ENCODE assay signal across 16 cellular contexts in genomic region chr13:40484101-40484800, GRCh38.
DNase-seq lines count a peak whose midpoint lies in the region; ATAC-seq and TF ChIP-seq lines count a peak whose summit lies in the region.
"Had no signal": no experiment of that assay in that cellular context is flagged by ENCODE, and none has a peak within 500 bp of the region (broad histone marks: within the 10 kb centered on the region; RNA-seq: fewer than 3 reads in every experiment).

No MANE protein-coding gene starts in this region.

- H3K27me3 Mint-ChIP-seq in activated T-cell treated with anti-CD3 and anti-CD28 coated beads, Interleukin-2, amount 50 U/mL, for 24 hours: no peaks in the 10 kb centered on the region
- H3K27me3 Mint-ChIP-seq in activated T-helper 17 cell treated with anti-CD3 and anti-CD28 coated beads, Interleukin-2, amount 50 U/mL, for 72 hours: no peaks in the 10 kb centered on the region
- peaks cover 9% of the 10 kb centered on the region for H3K27me3 Mint-ChIP-seq in neural progenitor cell (ENCODE audit: insufficient read depth, low read depth)

- peaks cover 87% of the 10 kb centered on the region for H3K4me1 Mint-ChIP-seq in activated T-cell treated with anti-CD3 and anti-CD28 coated beads, Interleukin-2, amount 50 U/mL, for 24 hours (ENCODE audit: low read depth)
- peaks cover 43% of the 10 kb centered on the region for H3K4me1 Mint-ChIP-seq in activated T-helper 17 cell treated with anti-CD3 and anti-CD28 coated beads, Interleukin-2, amount 50 U/mL, for 72 hours
- peaks cover 41% of the 10 kb centered on the region for H3K4me1 Mint-ChIP-seq in neural progenitor cell

- no peaks in the 10 kb centered on the region for H4K20me1 ChIP-seq in DOHH2 (ENCODE audit: control insufficient read depth, insufficient read depth, low read depth, low read length)
- no peaks in the 10 kb centered on the region for H4K20me1 ChIP-seq in neural progenitor cell (ENCODE audit: low read depth)

- no peaks in the 10 kb centered on the region for H3K36me3 Mint-ChIP-seq in activated T-cell treated with anti-CD3 and anti-CD28 coated beads, Interleukin-2, amount 50 U/mL, for 24 hours (ENCODE audit: low read depth)
- H3K36me3 Mint-ChIP-seq in activated T-helper 17 cell treated with anti-CD3 and anti-CD28 coated beads, Interleukin-2, amount 50 U/mL, for 72 hours (ENCODE audit: low read depth): no peaks in the 10 kb centered on the region
- H3K36me3 Mint-ChIP-seq in neural progenitor cell: no peaks in the 10 kb centered on the region

- peaks cover 19% of the 10 kb centered on the region for H3F3A ChIP-seq in DOHH2 (ENCODE audit: control insufficient read depth, insufficient read depth)
- H3F3A ChIP-seq in neural progenitor cell (ENCODE audit: low read depth): no peaks in the 10 kb centered on the region

- peak overlapping the region; percentile 53 for H3K4me3 Mint-ChIP-seq in activated T-cell treated with anti-CD3 and anti-CD28 coated beads, Interleukin-2, amount 50 U/mL, for 24 hours
- peak overlapping the region; percentile 47 for H3K4me3 Mint-ChIP-seq in activated T-helper 17 cell treated with anti-CD3 and anti-CD28 coated beads, Interleukin-2, amount 50 U/mL, for 72 hours
- no peak overlapping the region for H3K4me3 Mint-ChIP-seq in neural progenitor cell

- DNase-seq in activated T-cell treated with anti-CD3 and anti-CD28 coated beads, Interleukin-2, amount 50 U/mL, for 24 hours: no peak
- DNase-seq in activated T-cell treated with anti-CD3 and anti-CD28 coated beads, Interleukin-2, amount 50 U/mL, for 1 hour: no peak
- DNase-seq in neural progenitor cell (ENCODE audit: low spot score): no peak
- DNase-seq in NCI-H774 (lab: John Stamatoyannopoulos, UW): no peak
- DNase-seq: Calu3; foreskin fibroblast; IMR-90; MV-4-11; stimulated activated naive CD4-positive, alpha-beta T cell treated with Interleukin-2 at 50 U/mL for 16 hours; T1000 had no signal

- H3K79me2 ChIP-seq in DOHH2 (ENCODE audit: control insufficient read depth, low read length): peaks cover 37% of the 10 kb centered on the region
- H3K79me2 ChIP-seq in neural progenitor cell (ENCODE audit: low read depth): no peaks in the 10 kb centered on the region

- H3K9ac ChIP-seq in neural progenitor cell: no peak overlapping the region

- H3K4me2 ChIP-seq in DOHH2 (ENCODE audit: low read length): peak overlapping the region; percentile 98
- no peak overlapping the region for H3K4me2 ChIP-seq in neural progenitor cell
- H3K4me2 ChIP-seq: smooth muscle cell had no signal

- H3K4me1 ChIP-seq in DOHH2 (ENCODE audit: control insufficient read depth, low read length) (peaks cover 92% of the 10 kb centered on the region), neural progenitor cell (peaks cover 4% of the 10 kb centered on the region)

- H3K9me3 Mint-ChIP-seq in activated T-cell treated with anti-CD3 and anti-CD28 coated beads, Interleukin-2, amount 50 U/mL, for 24 hours: no peaks in the 10 kb centered on the region
- H3K9me3 Mint-ChIP-seq in activated T-helper 17 cell treated with anti-CD3 and anti-CD28 coated beads, Interleukin-2, amount 50 U/mL, for 72 hours: no peaks in the 10 kb centered on the region
- peaks cover 3% of the 10 kb centered on the region for H3K9me3 Mint-ChIP-seq in neural progenitor cell

- no peaks in the 10 kb centered on the region for H3K9me2 ChIP-seq in DOHH2 (replicated peaks; ENCODE audit: control insufficient read depth, low read length)

- H3K27ac ChIP-seq in DOHH2 (ENCODE audit: low read depth, low read length) (peak overlapping the region; percentile 99), neural progenitor cell (no peak overlapping the region)
- H3K27ac ChIP-seq: left ventricle myocardium inferior had no signal

- no peak for ATAC-seq in activated T-helper 17 cell treated with anti-CD3 and anti-CD28 coated beads, Interleukin-2, amount 50 U/mL, for 72 hours (replicated peaks)
- ATAC-seq in HG03095 (IDR thresholded peaks at IDR 0.05; ENCODE audit: unreplicated experiment): no peak
- ATAC-seq in HG02763 (IDR thresholded peaks at IDR 0.05; ENCODE audit: unreplicated experiment): no peak

- H3K9me3 ChIP-seq in DOHH2 (ENCODE audit: control insufficient read depth, insufficient read depth, low read length) (no peaks in the 10 kb centered on the region), neural progenitor cell (ENCODE audit: low read depth) (no peaks in the 10 kb centered on the region)
- H3K9me3 ChIP-seq: left ventricle myocardium inferior had no signal

- H3K36me3 ChIP-seq in DOHH2 (ENCODE audit: control insufficient read depth, low read length) (peaks cover 10% of the 10 kb centered on the region; the same call in 1 of the 2 replicates), neural progenitor cell (no peaks in the 10 kb centered on the region)
- H3K36me3 ChIP-seq: left ventricle myocardium inferior had no signal

- H3K27me3 ChIP-seq in DOHH2 (ENCODE audit: control insufficient read depth, low read length) (no peaks in the 10 kb centered on the region), neural progenitor cell (no peaks in the 10 kb centered on the region)

- peak overlapping the region; percentile 93 for H3K27ac Mint-ChIP-seq in activated T-cell treated with anti-CD3 and anti-CD28 coated beads, Interleukin-2, amount 50 U/mL, for 24 hours
- peak overlapping the region; percentile 13 for H3K27ac Mint-ChIP-seq in activated T-helper 17 cell treated with anti-CD3 and anti-CD28 coated beads, Interleukin-2, amount 50 U/mL, for 72 hours
- H3K27ac Mint-ChIP-seq in neural progenitor cell: peak overlapping the region; percentile 27

- TF ChIP-seq CTCF in DOHH2 (IDR thresholded peaks at IDR 0.05; ENCODE audit: low read depth, low read length, poor library complexity, severe bottlenecking): no peak
- no peak for TF ChIP-seq CTCF in neural progenitor cell (IDR thresholded peaks at IDR 0.05)

- peak overlapping the region; percentile 77 for H3K4me3 ChIP-seq in DOHH2 (ENCODE audit: low read length)
- H3K4me3 ChIP-seq in neural progenitor cell: no peak overlapping the region
- H3K4me3 ChIP-seq: left ventricle myocardium inferior, smooth muscle cell had no signal

- no peak overlapping the region for H2AFZ ChIP-seq in neural progenitor cell (replicated peaks)

Comparison
In these comparisons a context has a peak if more than half of its experiments do, and no peak if none do; other contexts are left out.
1. H3K27ac Mint-ChIP-seq: peak in every context shown above with its lines; median percentile 93 in activated T-cell treated with anti-CD3 and anti-CD28 coated beads, Interleukin-2, amount 50 U/mL, for 24 hours; 27 in neural progenitor cell; 13 in activated T-helper 17 cell treated with anti-CD3 and anti-CD28 coated beads, Interleukin-2, amount 50 U/mL, for 72 hours.